In genomic region chr13:93262729-93263128, GRCh38 we compare ENCODE assay signal across 17 cellular contexts. TPM values are rescaled to one million over a fixed set of nuclear protein-coding genes. Genes with fewer than 3 reads are reported as not detected.
DNase-seq lines count a peak whose midpoint lies in the region; ATAC-seq and TF ChIP-seq lines count a peak whose summit lies in the region.
"Had no signal": no experiment of that assay in that cellular context is flagged by ENCODE, and none has a peak within 500 bp of the region (broad histone marks: within the 10 kb centered on the region; RNA-seq: fewer than 3 reads in every experiment).

No MANE protein-coding gene starts in this region.

- TF ChIP-seq CTCF in AG09309 (IDR thresholded peaks at IDR 0.05; ENCODE audit: control insufficient read depth, insufficient read depth, low read depth, low read length, missing control alignments) (no peak), chondrocyte (IDR thresholded peaks at IDR 0.05) (no peak)

- no peak overlapping the region for H3K4me3 ChIP-seq in AG09309 (ENCODE audit: control insufficient read depth, low read depth, low read length)
- no peak overlapping the region for H3K4me3 ChIP-seq in mesodermal cell (ENCODE audit: extremely low read depth, insufficient read depth, low read length, poor library complexity, severe bottlenecking)
- H3K4me3 ChIP-seq: left ventricle myocardium inferior had no signal

- H3K4me1 ChIP-seq in mesodermal cell (ENCODE audit: control insufficient read depth, insufficient read depth, low read length, poor library complexity, severe bottlenecking): peaks cover 15% of the 10 kb centered on the region
- H3K4me1 ChIP-seq: left ventricle myocardium inferior had no signal

- H3K36me3 Mint-ChIP-seq in chondrocyte (ENCODE audit: low read depth): no peaks in the 10 kb centered on the region
- H3K36me3 Mint-ChIP-seq: stimulated activated memory B cell treated with anti-CD40 and anti-IgM and Interleukin-4, amounts not matched to agents 10 μg/mL and 1 μg/mL and 100 μg/mL, for 72 hours had no signal

- ATAC-seq in GM19324 (IDR thresholded peaks at IDR 0.05; ENCODE audit: low FRiP score, unreplicated experiment): no peak
- ATAC-seq in GM19467 (IDR thresholded peaks at IDR 0.05; ENCODE audit: unreplicated experiment): no peak
- ATAC-seq: right cardiac atrium; stimulated activated memory B cell treated with anti-CD40 and anti-IgM and Interleukin-4, amounts not matched to agents 10 μg/mL and 1 μg/mL and 100 μg/mL, for 72 hours had no signal

- H3K27ac Mint-ChIP-seq in chondrocyte (ENCODE audit: unreplicated experiment): peak overlapping the region; percentile 63
- H3K27ac Mint-ChIP-seq: endodermal cell; stimulated activated memory B cell treated with anti-CD40 and anti-IgM and Interleukin-4, amounts not matched to agents 10 μg/mL and 1 μg/mL and 100 μg/mL, for 72 hours had no signal

- no peak overlapping the region for H3K4me3 Mint-ChIP-seq in chondrocyte (ENCODE audit: unreplicated experiment)
- H3K4me3 Mint-ChIP-seq: endodermal cell; stimulated activated memory B cell treated with anti-CD40 and anti-IgM and Interleukin-4, amounts not matched to agents 10 μg/mL and 1 μg/mL and 100 μg/mL, for 72 hours had no signal

- H3K36me3 ChIP-seq in mesodermal cell (ENCODE audit: control insufficient read depth, insufficient read depth, low read length): no peaks in the 10 kb centered on the region
- H3K36me3 ChIP-seq: left ventricle myocardium inferior had no signal

- H3K27ac ChIP-seq in mesodermal cell (ENCODE audit: low read depth, low read length, severe bottlenecking): peak overlapping the region; percentile 31
- H3K27ac ChIP-seq: left ventricle myocardium inferior had no signal

- H3K4me1 Mint-ChIP-seq in chondrocyte (ENCODE audit: low read depth): peaks cover 27% of the 10 kb centered on the region
- H3K4me1 Mint-ChIP-seq: stimulated activated memory B cell treated with anti-CD40 and anti-IgM and Interleukin-4, amounts not matched to agents 10 μg/mL and 1 μg/mL and 100 μg/mL, for 72 hours had no signal

- no peaks in the 10 kb centered on the region for H3K9me3 Mint-ChIP-seq in chondrocyte (ENCODE audit: low read depth)
- H3K9me3 Mint-ChIP-seq: endodermal cell had no signal

- no peaks in the 10 kb centered on the region for H3K9me3 ChIP-seq in mesodermal cell (ENCODE audit: control insufficient read depth, low read length)
- H3K9me3 ChIP-seq: left ventricle myocardium inferior had no signal

- WGBS in mesodermal cell (ENCODE audit: insufficient coverage in 2 of 2), 2 experiments: 60% methylated on average over 1 of the region's 1 CpG; no CpG with 5 or more reads in 1 of the 2 experiments

- H3K27me3 Mint-ChIP-seq in chondrocyte (ENCODE audit: low read depth): no peaks in the 10 kb centered on the region
- H3K27me3 Mint-ChIP-seq: stimulated activated memory B cell treated with anti-CD40 and anti-IgM and Interleukin-4, amounts not matched to agents 10 μg/mL and 1 μg/mL and 100 μg/mL, for 72 hours had no signal

- peak; percentile 58 for DNase-seq in AG09309 (ENCODE audit: low read depth)
- peak; percentile 69 for DNase-seq in M059J (ENCODE audit: low read depth)
- no peak for DNase-seq in chondrocyte (ENCODE audit: low spot score)
- DNase-seq in activated CD8-positive, alpha-beta memory T cell treated with anti-CD3 and anti-CD28 coated beads, Interleukin-2, amount 50 U/mL, for 48 hours: no peak
- no peak for DNase-seq in NCI-H1417 treated with DMSO at 0.1 percent for 48 hours (lab: John Stamatoyannopoulos, UW)
- DNase-seq: activated CD8-positive, alpha-beta memory T cell treated with anti-CD3 and anti-CD28 coated beads for 24 hours; activated gamma-delta T cell treated with Interleukin-2 at 50 U/mL for 16 hours; Calu3; endodermal cell; H7; head of caudate nucleus; left ventricle myocardium inferior; right cardiac atrium had no signal

RNA-seq across cellular contexts. Expression of gene GPC6, which starts 36.1 kb away (rescaled TPM):
- 0.37 and 0.71 TPM in 2 replicates for total RNA-seq in M059J (2014; rRNA removed; shearing (Covaris generic))
- total RNA-seq in chondrocyte: 76.1 to 111 TPM (median 76.5 TPM) in 3 replicates
- polyA plus RNA-seq in mesodermal cell (2013, experiment 1 of 2): 40.0 TPM
- polyA plus RNA-seq in mesodermal cell (2013, experiment 2 of 2): 39.1 TPM
- total RNA-seq: Calu3 had no signal

Comparison
In these comparisons a context has a peak if more than half of its experiments do, and no peak if none do; other contexts are left out.
1. DNase-seq: peak in AG09309 (single experiment) and M059J (single experiment); none in chondrocyte (single experiment), activated CD8-positive, alpha-beta memory T cell treated with anti-CD3 and anti-CD28 coated beads, Interleukin-2, amount 50 U/mL, for 48 hours (single experiment) and NCI-H1417 treated with DMSO at 0.1 percent for 48 hours (single experiment).
2. RNA of gene GPC6, which starts 36.1 kb away (total RNA-seq): 76.1 to 111 TPM in chondrocyte; 0.37 to 0.71 TPM in M059J; every median in the first group is over 10 times any median in the second.